In genomic region chr4:82509029-82509428, GRCh38 we compare ENCODE assay signal across 15 cellular contexts. TPM values are rescaled to one million over a fixed set of nuclear protein-coding genes. Genes with fewer than 3 reads are reported as not detected.
"Had no signal": no experiment of that assay in that cellular context is flagged by ENCODE, and none has a peak within 500 bp of the region (broad histone marks: within the 10 kb centered on the region; RNA-seq: fewer than 3 reads in every experiment).

No MANE protein-coding gene starts in this region.

- DNase-seq: activated B cell treated with CpG ODN at 0.5 μM for 24 hours; activated CD4-positive, alpha-beta T cell treated with anti-CD3 and anti-CD28 coated beads, Interleukin-2, amount 10 ng/mL, durations not matched to agents 7 days and 5 days; activated CD8-positive, alpha-beta memory T cell treated with anti-CD3 and anti-CD28 coated beads for 24 hours; caudate nucleus; effector CD4-positive, alpha-beta T cell; foreskin melanocyte; heart left ventricle; left colon; naive B cell; posterior cingulate gyrus; right cardiac atrium; substantia nigra; transverse colon had no signal

- H3K4me1 Mint-ChIP-seq: activated B cell treated with CpG ODN at 0.5 μM for 24 hours; activated CD4-positive, alpha-beta T cell treated with anti-CD3 and anti-CD28 coated beads, Interleukin-2, amount 10 ng/mL, durations not matched to agents 7 days and 5 days; activated naive CD4-positive, alpha-beta T cell treated with anti-CD3 and anti-CD28 coated beads, Interleukin-2, amount 50 U/mL, for 24 hours; naive B cell; stimulated activated memory B cell treated with anti-CD40 and anti-IgM and Interleukin-4, amounts not matched to agents 10 μg/mL and 1 μg/mL and 100 μg/mL, for 72 hours had no signal

- ATAC-seq: heart left ventricle; left colon; right cardiac atrium; stimulated activated memory B cell treated with anti-CD40 and anti-IgM and Interleukin-4, amounts not matched to agents 10 μg/mL and 1 μg/mL and 100 μg/mL, for 72 hours had no signal

- H3K4me3 Mint-ChIP-seq: activated B cell treated with CpG ODN at 0.5 μM for 24 hours; activated CD4-positive, alpha-beta T cell treated with anti-CD3 and anti-CD28 coated beads, Interleukin-2, amount 10 ng/mL, durations not matched to agents 7 days and 5 days; activated naive CD4-positive, alpha-beta T cell treated with anti-CD3 and anti-CD28 coated beads, Interleukin-2, amount 50 U/mL, for 24 hours; stimulated activated memory B cell treated with anti-CD40 and anti-IgM and Interleukin-4, amounts not matched to agents 10 μg/mL and 1 μg/mL and 100 μg/mL, for 72 hours had no signal

- H3K36me3 Mint-ChIP-seq: activated naive CD4-positive, alpha-beta T cell treated with anti-CD3 and anti-CD28 coated beads, Interleukin-2, amount 50 U/mL, for 24 hours; stimulated activated memory B cell treated with anti-CD40 and anti-IgM and Interleukin-4, amounts not matched to agents 10 μg/mL and 1 μg/mL and 100 μg/mL, for 72 hours had no signal

- H3K27ac Mint-ChIP-seq: activated B cell treated with CpG ODN at 0.5 μM for 24 hours; activated CD4-positive, alpha-beta T cell treated with anti-CD3 and anti-CD28 coated beads, Interleukin-2, amount 10 ng/mL, durations not matched to agents 7 days and 5 days; activated naive CD4-positive, alpha-beta T cell treated with anti-CD3 and anti-CD28 coated beads, Interleukin-2, amount 50 U/mL, for 24 hours; naive B cell; stimulated activated memory B cell treated with anti-CD40 and anti-IgM and Interleukin-4, amounts not matched to agents 10 μg/mL and 1 μg/mL and 100 μg/mL, for 72 hours had no signal

- H3K9me3 Mint-ChIP-seq: activated B cell treated with CpG ODN at 0.5 μM for 24 hours; activated CD4-positive, alpha-beta T cell treated with anti-CD3 and anti-CD28 coated beads, Interleukin-2, amount 10 ng/mL, durations not matched to agents 7 days and 5 days; activated naive CD4-positive, alpha-beta T cell treated with anti-CD3 and anti-CD28 coated beads, Interleukin-2, amount 50 U/mL, for 24 hours; naive B cell; stimulated activated memory B cell treated with anti-CD40 and anti-IgM and Interleukin-4, amounts not matched to agents 10 μg/mL and 1 μg/mL and 100 μg/mL, for 72 hours had no signal

- H3K27me3 Mint-ChIP-seq: activated B cell treated with CpG ODN at 0.5 μM for 24 hours had no signal

RNA-seq across cellular contexts. Expression of gene TMEM150C, which starts 52.8 kb away (rescaled TPM):
- total RNA-seq: activated B cell treated with CpG ODN at 0.5 μM for 24 hours; activated CD4-positive, alpha-beta T cell treated with anti-CD3 and anti-CD28 coated beads, Interleukin-2, amount 10 ng/mL, durations not matched to agents 7 days and 5 days had no signal
